Comparison of ENCODE assay signal across 26 cellular contexts in the genomic region with DNA sequence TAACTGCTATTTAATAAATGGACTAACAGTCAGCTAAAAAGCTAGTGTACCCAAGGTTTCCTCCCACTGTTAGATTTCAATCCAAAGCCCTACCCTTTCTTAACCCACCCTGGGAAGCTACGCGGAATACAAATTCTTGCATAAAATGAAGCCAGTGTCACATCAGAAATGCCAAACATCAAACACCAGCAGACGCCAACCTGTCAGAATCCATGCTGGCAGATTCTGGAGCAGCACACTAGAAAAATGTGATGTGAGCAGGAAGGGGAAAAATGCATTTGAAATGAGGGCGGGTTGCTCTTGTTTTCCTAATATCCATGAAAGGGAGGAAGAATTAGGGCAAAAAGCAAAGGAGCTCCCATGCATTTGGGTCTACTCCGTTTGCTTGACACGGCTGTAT.
"Had no signal": no experiment of that assay in that cellular context is flagged by ENCODE, and none has a peak within 500 bp of the region (broad histone marks: within the 10 kb centered on the region; RNA-seq: fewer than 3 reads in every experiment).

No MANE protein-coding gene starts in this region.

- DNase-seq: activated B cell treated with CpG ODN at 0.5 μM for 24 hours; activated CD4-positive, alpha-beta memory T cell treated with anti-CD3 and anti-CD28 coated beads, Interleukin-2, amount 10 ng/mL, durations not matched to agents 7 days and 5 days; activated CD4-positive, alpha-beta T cell treated with anti-CD3 and anti-CD28 coated beads for 4 hours; activated CD4-positive, alpha-beta T cell treated with anti-CD3 and anti-CD28 coated beads, Interleukin-2, amount 10 ng/mL, durations not matched to agents 24 days and 14 days; activated CD4-positive, alpha-beta T cell treated with anti-CD3 and anti-CD28 coated beads, Interleukin-2, amount 50 U/mL, for 48 hours; activated CD4-positive, CD25-positive, alpha-beta regulatory T cell treated with anti-CD3 and anti-CD28 coated beads, Interleukin-2, amount 50 U/mL, for 72 hours; activated CD8-positive, alpha-beta memory T cell treated with anti-CD3 and anti-CD28 coated beads for 24 hours; activated CD8-positive, alpha-beta memory T cell treated with anti-CD3 and anti-CD28 coated beads, Interleukin-2, amount 10 ng/mL, durations not matched to agents 7 days and 5 days; activated CD8-positive, alpha-beta memory T cell treated with anti-CD3 and anti-CD28 coated beads, Interleukin-2, amount 50 U/mL, for 48 hours; activated CD8-positive, alpha-beta T cell treated with anti-CD3 and anti-CD28 coated beads, Interleukin-2, amount 10 ng/mL, durations not matched to agents 7 days and 5 days; activated effector memory CD4-positive, alpha-beta T cell treated with Interleukin-2 at 50 U/mL for 16 hours; activated gamma-delta T cell; activated naive CD4-positive, alpha-beta T cell treated with anti-CD3 and anti-CD28 coated beads, Interleukin-2, amount 10 ng/mL, durations not matched to agents 7 days and 5 days; activated naive CD4-positive, alpha-beta T cell treated with Interleukin-2 at 50 U/mL for 16 hours; activated naive CD8-positive, alpha-beta T cell treated with anti-CD3 and anti-CD28 coated beads, Interleukin-2, amount 10 ng/mL, durations not matched to agents 7 days and 5 days; activated naive CD8-positive, alpha-beta T cell treated with anti-CD3 and anti-CD28 coated beads, Interleukin-2, amount 50 U/mL, for 24 hours; activated T-cell treated with anti-CD3 and anti-CD28 coated beads, Interleukin-2, amount 50 U/mL, for 24 hours; activated T-cell treated with anti-CD3 and anti-CD28 coated beads, Interleukin-2, amount 50 U/mL, for 48 hours; amygdala; anterior cingulate cortex; cerebellar nuclear complex; T-helper 1 cell; T-helper 9 cell had no signal

- H3K4me1 ChIP-seq: ascending aorta had no signal

- H3K9me3 ChIP-seq: ascending aorta had no signal

- H3K4me3 ChIP-seq: ascending aorta, cardiac muscle cell had no signal

- H3K36me3 ChIP-seq: ascending aorta, cardiac muscle cell had no signal

- ATAC-seq: activated CD8-positive, alpha-beta memory T cell treated with anti-CD3 and anti-CD28 coated beads, Interleukin-2, amount 10 ng/mL, durations not matched to agents 7 days and 5 days; activated CD8-positive, alpha-beta T cell treated with anti-CD3 and anti-CD28 coated beads, Interleukin-2, amount 10 ng/mL, durations not matched to agents 7 days and 5 days; activated naive CD8-positive, alpha-beta T cell treated with anti-CD3 and anti-CD28 coated beads, Interleukin-2, amount 50 U/mL, for 24 hours had no signal

- H3K27me3 ChIP-seq: ascending aorta, cardiac muscle cell had no signal

- H3K27ac ChIP-seq: ascending aorta, cardiac muscle cell, VCaP had no signal
